Comparison of ENCODE assay signal across 8 cellular contexts in genomic region chr5:173887610-173888472, GRCh38. TPM values are rescaled to one million over a fixed set of nuclear protein-coding genes. Genes with fewer than 3 reads are reported as not detected.
DNase-seq lines count a peak whose midpoint lies in the region; ATAC-seq, FAIRE-seq and TF ChIP-seq lines count a peak whose summit lies in the region.

TSS of gene CPEB4 (plus strand) at chr5:173888349. CDS start at chr5:173889734, 1,385 bp downstream.

- no peaks in the 10 kb centered on the region for H3K27me3 ChIP-seq in endothelial cell of umbilical vein (ENCODE audit: control insufficient read depth in 2 of 2, insufficient read depth in 2 of 2, low read length in 2 of 2)

- H3K36me3 ChIP-seq in OCI-LY7 (ENCODE audit: insufficient read depth, low read length) (peaks cover 4% of the 10 kb centered on the region), endothelial cell of umbilical vein (ENCODE audit: control insufficient read depth in 2 of 2, extremely low read depth in 1 of 2, insufficient read depth in 2 of 2, low read length in 2 of 2) (no peaks in the 10 kb centered on the region)

- DNase-seq in D721Med (ENCODE audit: insufficient read length, low spot score) (peak; percentile 84), HuH-7.5 (ENCODE audit: low spot score) (peak; percentile 92), OCI-LY7 (ENCODE audit: low spot score) (peak; percentile 100), activated T-cell treated with anti-CD3 and anti-CD28 coated beads for 1 hour (ENCODE audit: low read depth) (peak; percentile 92), endothelial cell of umbilical vein (ENCODE audit: low read depth, low spot score) (peak; percentile 99), midbrain (lab: John Stamatoyannopoulos, UW) (peak; percentile 99)
- peak; percentile 93 to 96 for DNase-seq in stimulated activated CD8-positive, alpha-beta memory T cell treated with anti-CD3 and anti-CD28 coated beads, Interleukin-2, amount 100 ng/mL, for 1 hour (ENCODE audit: low read depth in 2 of 2)

- no peaks in the 10 kb centered on the region for H3K9me1 ChIP-seq in endothelial cell of umbilical vein (replicated peaks; ENCODE audit: control insufficient read depth, extremely low read depth, insufficient read depth, low read length)

- dilution Hi-C loops in endothelial cell of umbilical vein (cut with MboI; ENCODE audit: extremely low pct_ligation_motif_present, low sequenced_read_pairs): no loop called here

- POLR2A ChIA-PET in OCI-LY7 (lab: Charles Lee) (interaction anchor here (0.5 to 2.0 kb wide), 19 partner anchors 8 to 1828 kb away, joined by 3 to 10 read pairs (median 4); no protein-coding TSS in a partner anchor), endothelial cell of umbilical vein (lab: Charles Lee) (interaction anchor here (0.7 to 1.5 kb wide), 9 partner anchors 14 to 377 kb away, joined by 3 to 8 read pairs (median 4); partner anchors contain the start of gene BOD1)

- peak within 1 kb of the TSS; percentile 48 for H3K27ac ChIP-seq in OCI-LY7 (ENCODE audit: low read depth, low read length, poor library complexity, severe bottlenecking)
- H3K27ac ChIP-seq in endothelial cell of umbilical vein (ENCODE audit: insufficient read depth, low read depth, low read length): peak within 1 kb of the TSS; percentile 82

- peak; percentile 89 for TF ChIP-seq POLR2A in endothelial cell of umbilical vein (IDR thresholded peaks at IDR 0.05; ENCODE audit: low read depth, low read length)

- intact Hi-C loops in OCI-LY7 (cut with micrococcal nuclease; ENCODE audit: unreplicated experiment): loop anchor here (1.0 to 2.0 kb wide), 2 partner anchors 85 to 143 kb away; no protein-coding TSS in a partner anchor
- intact Hi-C loops in endothelial cell of umbilical vein (cut with micrococcal nuclease): loop anchor here (1.0 kb wide), 5 partner anchors 30 to 272 kb away; partner anchors contain the start of gene BOD1

- BruUV-seq in OCI-LY7 (replicated peaks; lab: Mats Ljungman, UMichigan): no TSS peak
- BruUV-seq in endothelial cell of umbilical vein (replicated peaks; lab: Mats Ljungman, UMichigan): TSS peak; percentile 11

- peak within 1 kb of the TSS; percentile 88 for H3K4me3 ChIP-seq in OCI-LY7 (ENCODE audit: low read depth, low read length, poor library complexity, severe bottlenecking)
- H3K4me3 ChIP-seq in endothelial cell of umbilical vein (replicated peaks in 1 of 3; ENCODE audit: insufficient read depth in 1 of 3, low read depth in 1 of 3, low read length in 3 of 3): peak within 1 kb of the TSS; percentile 76 to 84 (median 79)

- H3K9ac ChIP-seq in endothelial cell of umbilical vein (replicated peaks; ENCODE audit: extremely low read depth, insufficient read depth, low read length): peak within 1 kb of the TSS; percentile 95

- no peak for FAIRE-seq in D721Med (lab: Jason Lieb, UNC)
- peak; percentile 99 for FAIRE-seq in endothelial cell of umbilical vein (lab: Jason Lieb, UNC)

- peak within 1 kb of the TSS; percentile 85 for H2AFZ ChIP-seq in OCI-LY7 (ENCODE audit: low read length)
- peak within 1 kb of the TSS; percentile 70 for H2AFZ ChIP-seq in endothelial cell of umbilical vein (ENCODE audit: low read depth, low read length)

- H3K9me2 ChIP-seq in OCI-LY7 (ENCODE audit: insufficient read depth, low read length): no peaks in the 10 kb centered on the region

- CTCF ChIA-PET in OCI-LY7 (lab: Charles Lee; ENCODE audit: unreplicated experiment): interaction anchor here (1.1 kb wide), 1 partner anchor 16 kb away, joined by 3 read pairs; no protein-coding TSS in a partner anchor
- CTCF ChIA-PET in endothelial cell of umbilical vein (lab: Charles Lee): interaction anchor here (0.9 to 1.8 kb wide), 10 partner anchors 9 to 424 kb away, joined by 3 to 18 read pairs (median 4); no protein-coding TSS in a partner anchor

- peaks cover 47% of the 10 kb centered on the region for H3K79me2 ChIP-seq in OCI-LY7 (ENCODE audit: insufficient read depth, low read depth, low read length)
- H3K79me2 ChIP-seq in endothelial cell of umbilical vein (ENCODE audit: control insufficient read depth, insufficient read depth, low read length): peaks cover 33% of the 10 kb centered on the region

- ATAC-seq in GM21526 (IDR thresholded peaks at IDR 0.05; ENCODE audit: low FRiP score, unreplicated experiment): peak; percentile 86

- H4K20me1 ChIP-seq in OCI-LY7 (ENCODE audit: insufficient read depth, low read length) (no peaks in the 10 kb centered on the region), endothelial cell of umbilical vein (replicated peaks; ENCODE audit: control insufficient read depth, extremely low read depth, insufficient read depth, low read length) (no peaks in the 10 kb centered on the region)

- H3K9me3 ChIP-seq in OCI-LY7 (ENCODE audit: low read length): peaks cover 5% of the 10 kb centered on the region; the same call in 1 of the 2 replicates
- no peaks in the 10 kb centered on the region for H3K9me3 ChIP-seq in endothelial cell of umbilical vein (replicated peaks; ENCODE audit: control insufficient read depth, insufficient read depth, low read length)

- peaks cover 59% of the 10 kb centered on the region for H3K4me1 ChIP-seq in OCI-LY7 (ENCODE audit: insufficient read depth, low read length, poor library complexity, severe bottlenecking)
- H3K4me1 ChIP-seq in endothelial cell of umbilical vein (ENCODE audit: control insufficient read depth, extremely low read depth, insufficient read depth, low read length): peaks cover 42% of the 10 kb centered on the region

- TF ChIP-seq CTCF in D721Med (IDR thresholded peaks at IDR 0.05; ENCODE audit: insufficient read depth, missing control alignments): no peak
- TF ChIP-seq CTCF in OCI-LY7 (conservative IDR thresholded peaks at IDR 0.05; ENCODE audit: low read length): no peak
- no peak for TF ChIP-seq CTCF in endothelial cell of umbilical vein (IDR thresholded peaks at IDR 0.05; ENCODE audit: extremely low read depth in 1 of 2, insufficient read depth in 1 of 2, low read depth in 1 of 2, low read length in 2 of 2)

- H3K4me2 ChIP-seq in OCI-LY7 (ENCODE audit: low read length) (peak within 1 kb of the TSS; percentile 80), endothelial cell of umbilical vein (ENCODE audit: insufficient read depth, low read length) (peak within 1 kb of the TSS; percentile 77)

TF ChIP-seq in endothelial cell of umbilical vein, 7 proteins besides CTCF, POLR2A, EP300 and RAD21:
- TF ChIP-seq POLR2AphosphoS5 (IDR thresholded peaks at IDR 0.05; ENCODE audit: insufficient read depth, low read depth, low read length) (peak; percentile 90), GATA2 (IDR thresholded peaks at IDR 0.05; ENCODE audit: insufficient read depth, insufficient read length, low read depth, low read length) (no peak), MAX (IDR thresholded peaks at IDR 0.05; ENCODE audit: insufficient read depth, insufficient read length) (peak; percentile 66)

RNA-seq across cellular contexts. Expression of gene CPEB4, which starts in this region (rescaled TPM):
- total RNA-seq in OCI-LY7 (2014; rRNA removed; shearing (Covaris generic)): 11.8 and 12.6 TPM in 2 replicates
- 21.5 and 31.8 TPM in 2 replicates for total RNA-seq in OCI-LY7 (2022)
- total RNA-seq in endothelial cell of umbilical vein: 16.4 and 18.1 TPM in 2 replicates
- polyA plus RNA-seq in endothelial cell of umbilical vein: 9.3 and 11.3 TPM in 2 replicates
- 8.6 and 9.1 TPM in 2 replicates for polyA plus RNA-seq in endothelial cell of umbilical vein (2011; cell fraction: cytosol; rRNA removed)
- 29.6 and 34.4 TPM in 2 replicates for polyA plus RNA-seq in endothelial cell of umbilical vein (2011; cell fraction: nucleus; rRNA removed)
- 9.3 and 12.7 TPM in 2 replicates for polyA plus RNA-seq in endothelial cell of umbilical vein (2012)
- polyA minus RNA-seq in endothelial cell of umbilical vein: 60.1 and 64.9 TPM in 2 replicates
- 55.8 TPM for polyA minus RNA-seq in endothelial cell of umbilical vein (2011; cell fraction: cytosol; rRNA and poly(A)+ RNA removed)
- polyA minus RNA-seq in endothelial cell of umbilical vein (2011; cell fraction: nucleus; rRNA and poly(A)+ RNA removed): 87.8 and 98.1 TPM in 2 replicates

Comparison
In these comparisons a context has a peak if more than half of its experiments do, and no peak if none do; other contexts are left out.
1. Peak in every context shown above with its lines: DNase-seq, ATAC-seq, H3K4me3 ChIP-seq and H3K27ac ChIP-seq.